9 cellular contexts compared by ENCODE assay signal in genomic region chr14:36518586-36519430, GRCh38. TPM values are rescaled to one million over a fixed set of nuclear protein-coding genes. Genes with fewer than 3 reads are reported as not detected.
DNase-seq lines count a peak whose midpoint lies in the region; ATAC-seq and TF ChIP-seq lines count a peak whose summit lies in the region.
"Had no signal": no experiment of that assay in that cellular context is flagged by ENCODE, and none has a peak within 500 bp of the region (broad histone marks: within the 10 kb centered on the region; RNA-seq: fewer than 3 reads in every experiment).

No MANE protein-coding gene starts in this region.

- BruUV-seq in PC-9 (replicated peaks; lab: Mats Ljungman, UMichigan), result no TSS peak

- H4K20me1 ChIP-seq in PC-9 (ENCODE audit: insufficient read depth), result no peaks in the 10 kb centered on the region
- no peaks in the 10 kb centered on the region for H4K20me1 ChIP-seq in hepatocyte (ENCODE audit: insufficient read depth, poor library complexity, severe bottlenecking)

- TF ChIP-seq CTCF in PC-9 (conservative IDR thresholded peaks at IDR 0.05) (no peak), hepatocyte (IDR thresholded peaks at IDR 0.05; ENCODE audit: poor library complexity) (no peak)

- H3K36me3 ChIP-seq in PC-9 (ENCODE audit: low read depth) (no peaks in the 10 kb centered on the region), hepatocyte (replicated peaks; ENCODE audit: insufficient read depth, low read depth) (no peaks in the 10 kb centered on the region)

- H3K4me1 ChIP-seq in PC-9 (replicated peaks; ENCODE audit: insufficient read depth) (no peaks in the 10 kb centered on the region), hepatocyte (ENCODE audit: insufficient read depth) (peaks cover 23% of the 10 kb centered on the region)

- peaks cover 51% of the 10 kb centered on the region for H3K4me1 Mint-ChIP-seq in stimulated activated naive CD8-positive, alpha-beta T cell treated with anti-CD3 and anti-CD28 coated beads, Interleukin-15, amount 100 ng/mL, for 72 hours

- CTCF ChIA-PET in PC-9 (lab: Charles Lee), result no interaction called here

- peak overlapping the region in 1 of 2 donors; percentile 67 for H3K27ac Mint-ChIP-seq in stimulated activated naive CD8-positive, alpha-beta T cell treated with anti-CD3 and anti-CD28 coated beads, Interleukin-15, amount 100 ng/mL, for 72 hours

- peak overlapping the region; percentile 91 for H3K4me2 ChIP-seq in PC-9
- H3K4me2 ChIP-seq in hepatocyte, result peak overlapping the region; percentile 83

- H3K9me3 ChIP-seq in PC-9 (ENCODE audit: insufficient read depth, low read depth), result no peaks in the 10 kb centered on the region
- H3K9me3 ChIP-seq in hepatocyte (ENCODE audit: low read depth), result no peaks in the 10 kb centered on the region

- intact Hi-C loops in PC-9 (cut with micrococcal nuclease; ENCODE audit: unreplicated experiment), result no loop called here

- H3F3A ChIP-seq in PC-9 (ENCODE audit: insufficient read depth, low read depth), result no peaks in the 10 kb centered on the region

- no peaks in the 10 kb centered on the region for H3K27me3 ChIP-seq in PC-9 (ENCODE audit: insufficient read depth, low read depth)
- peaks cover 99% of the 10 kb centered on the region for H3K27me3 ChIP-seq in hepatocyte

- 2% methylated on average over 74 of the region's 79 CpGs for WGBS in hepatocyte (ENCODE audit: low lambda C conversion rate, missing lambda C conversion rate)

- H3K9me3 Mint-ChIP-seq in stimulated activated naive CD8-positive, alpha-beta T cell treated with anti-CD3 and anti-CD28 coated beads, Interleukin-15, amount 100 ng/mL, for 72 hours, result peaks cover 0 to 8% of the 10 kb centered on the region in 2 donors

- H3K27ac ChIP-seq in PC-9 (no peak overlapping the region), hepatocyte (no peak overlapping the region)

- ATAC-seq in stimulated activated naive CD8-positive, alpha-beta T cell treated with anti-CD3 and anti-CD28 coated beads, Interleukin-15, amount 100 ng/mL, for 72 hours, result no peak

- peak overlapping the region; percentile 74 to 78 for H3K4me3 Mint-ChIP-seq in stimulated activated naive CD8-positive, alpha-beta T cell treated with anti-CD3 and anti-CD28 coated beads, Interleukin-15, amount 100 ng/mL, for 72 hours

- peak; percentile 57 for DNase-seq in activated CD8-positive, alpha-beta memory T cell treated with anti-CD3 and anti-CD28 coated beads, Interleukin-2, amount 50 U/mL, for 48 hours
- DNase-seq in activated CD8-positive, alpha-beta memory T cell treated with anti-CD3 and anti-CD28 coated beads for 24 hours, result no peak
- DNase-seq in PC-9, result no peak
- no peak for DNase-seq in hepatocyte (ENCODE audit: low spot score)
- no peak for DNase-seq in stimulated activated naive CD8-positive, alpha-beta T cell treated with anti-CD3 and anti-CD28 coated beads, Interleukin-15, amount 100 ng/mL, for 72 hours
- no peak for DNase-seq in NCI-H1694 (lab: John Stamatoyannopoulos, UW)
- no peak for DNase-seq in cerebellar nuclear complex (lab: John Stamatoyannopoulos, UW)
- no peak for DNase-seq in effector CD4-positive, alpha-beta T cell
- DNase-seq: MM.1S had no signal

- H3K9me2 ChIP-seq in PC-9 (ENCODE audit: insufficient read depth) (no peaks in the 10 kb centered on the region), hepatocyte (replicated peaks; ENCODE audit: insufficient read depth) (no peaks in the 10 kb centered on the region)

- peaks cover 99% of the 10 kb centered on the region for H3K27me3 Mint-ChIP-seq in stimulated activated naive CD8-positive, alpha-beta T cell treated with anti-CD3 and anti-CD28 coated beads, Interleukin-15, amount 100 ng/mL, for 72 hours

- POLR2A ChIA-PET in PC-9 (lab: Charles Lee; ENCODE audit: unreplicated experiment), result no interaction called here

- peak overlapping the region; percentile 63 for H3K4me3 ChIP-seq in PC-9
- no peak overlapping the region for H3K4me3 ChIP-seq in hepatocyte

- peak overlapping the region; percentile 83 for H2AFZ ChIP-seq in PC-9
- H2AFZ ChIP-seq in hepatocyte, result peak overlapping the region; percentile 25

- H3K79me2 ChIP-seq in PC-9 (ENCODE audit: low read depth), result no peaks in the 10 kb centered on the region
- H3K79me2 ChIP-seq in hepatocyte, result no peaks in the 10 kb centered on the region

RNA-seq across cellular contexts. Expression of gene NKX2-1, which starts 1.2 kb away (rescaled TPM):
- total RNA-seq in PC-9 (2021) (not detected in 2 replicates), hepatocyte (2.7 and 4.7 TPM in 2 replicates)
- 2.2 and 7.3 TPM in 2 replicates for polyA plus RNA-seq in hepatocyte
